8 cellular contexts compared by ENCODE assay signal in genomic region chr4:11787-12445, GRCh38. TPM values are rescaled to one million over a fixed set of nuclear protein-coding genes. Genes with fewer than 3 reads are reported as not detected.
DNase-seq lines count a peak whose midpoint lies in the region; ATAC-seq and TF ChIP-seq lines count a peak whose summit lies in the region.
"Not testable (repeated sequence)": the region's sequence is repeated elsewhere in the genome, so short reads cannot be mapped to it uniquely, and the experiment has no call there.

No MANE protein-coding gene starts in this region.

- not testable (repeated sequence) for H3K36me3 ChIP-seq in mesendoderm (ENCODE audit: control insufficient read depth, insufficient read depth, low read length)

- not testable (repeated sequence) for H3K23ac ChIP-seq in mesendoderm (ENCODE audit: low read length)

- H2BK120ac ChIP-seq in mesendoderm (ENCODE audit: low read depth, low read length), result not testable (repeated sequence)

- no CpG with 5 or more reads among the region's 24 CpGs for WGBS in mesendoderm (ENCODE audit: extremely low coverage, insufficient coverage, low lambda C conversion rate)

- H3K4me2 ChIP-seq in mesendoderm (ENCODE audit: low read length), result not testable (repeated sequence)

- H2BK5ac ChIP-seq in mesendoderm (ENCODE audit: low read length), result not testable (repeated sequence)

- TF ChIP-seq CTCF in GM12864 (IDR thresholded peaks at IDR 0.05; ENCODE audit: low read depth, low read length, missing control alignments) (peak; percentile 30), endothelial cell (IDR thresholded peaks at IDR 0.05; ENCODE audit: unreplicated experiment) (peak; percentile 63)

- H3K36me3 Mint-ChIP-seq in endothelial cell (ENCODE audit: low read depth, unreplicated experiment), result not testable (repeated sequence)

- not testable (repeated sequence) for H3K79me2 ChIP-seq in mesendoderm (ENCODE audit: control insufficient read depth, insufficient read depth, low read length)

- H3K27me3 Mint-ChIP-seq in endothelial cell (ENCODE audit: unreplicated experiment), result not testable (repeated sequence)

- not testable (repeated sequence) for H2AK5ac ChIP-seq in mesendoderm (ENCODE audit: low read length)

- H3K4me3 Mint-ChIP-seq in endothelial cell (ENCODE audit: unreplicated experiment), result not testable (repeated sequence)

- not testable (repeated sequence) for DNase-seq in GM12864 (ENCODE audit: low read depth); endothelial cell (ENCODE audit: low spot score)
- peak; percentile 35 for DNase-seq in RPMI8226
- peak; percentile 11 for DNase-seq in activated T-helper 9 cell treated with anti-CD3 and anti-CD28 coated beads, Interleukin-2, amount 50 U/mL, for 16 hours (ENCODE audit: low read depth)
- peak; percentile 42 for DNase-seq in mesendoderm
- DNase-seq in stimulated activated CD8-positive, alpha-beta memory T cell treated with anti-CD3 and anti-CD28 coated beads, Interleukin-4, amount 100 ng/mL, for 48 hours, result peak; percentile 58

- not testable (repeated sequence) for H2BK15ac ChIP-seq in mesendoderm (replicated peaks; ENCODE audit: low read depth)

- not testable (repeated sequence) for H3K18ac ChIP-seq in mesendoderm (ENCODE audit: low read length)

- H3K4me3 ChIP-seq in GM12864 (ENCODE audit: low read depth, low read length); mesendoderm (ENCODE audit: low read length): not testable (repeated sequence)

- not testable (repeated sequence) for H3K56ac ChIP-seq in mesendoderm (ENCODE audit: low read length)

- H3K9me3 Mint-ChIP-seq in endothelial cell (ENCODE audit: unreplicated experiment), result not testable (repeated sequence)

- not testable (repeated sequence) for H3K4me1 ChIP-seq in mesendoderm (ENCODE audit: control insufficient read depth, low read depth, low read length)

- H3K4ac ChIP-seq in mesendoderm (ENCODE audit: low read depth, low read length), result not testable (repeated sequence)

- ATAC-seq in GM21447 (IDR thresholded peaks at IDR 0.05; ENCODE audit: unreplicated experiment) (peak; percentile 90), HG03159 (IDR thresholded peaks at IDR 0.05; ENCODE audit: unreplicated experiment) (peak; percentile 89)

- not testable (repeated sequence) for H3K79me1 ChIP-seq in mesendoderm (ENCODE audit: low read length)

- not testable (repeated sequence) for H4K5ac ChIP-seq in mesendoderm (ENCODE audit: low read length)

- not testable (repeated sequence) for H3K27ac Mint-ChIP-seq in endothelial cell (ENCODE audit: unreplicated experiment)

- not testable (repeated sequence) for H4K8ac ChIP-seq in mesendoderm (ENCODE audit: low read depth, low read length)

- H3K27me3 ChIP-seq in mesendoderm (ENCODE audit: insufficient read depth, low read length, poor library complexity), result not testable (repeated sequence)

- H3K27ac ChIP-seq in mesendoderm (ENCODE audit: low read depth, low read length), result not testable (repeated sequence)

- H3K4me1 Mint-ChIP-seq in endothelial cell (ENCODE audit: unreplicated experiment), result not testable (repeated sequence)

- H3K9ac ChIP-seq in mesendoderm (ENCODE audit: low read length), result not testable (repeated sequence)

RNA-seq across cellular contexts. Expression of gene ZNF595, which starts 41.2 kb away (rescaled TPM):
- 24.9 TPM for total RNA-seq in endothelial cell (ENCODE audit: unreplicated experiment)
- polyA plus RNA-seq in mesendoderm (2013, experiment 1 of 2), result 15.3 TPM
- 15.1 TPM for polyA plus RNA-seq in mesendoderm (2013, experiment 2 of 2)
